25 cellular contexts compared by ENCODE assay signal in the genomic region with DNA sequence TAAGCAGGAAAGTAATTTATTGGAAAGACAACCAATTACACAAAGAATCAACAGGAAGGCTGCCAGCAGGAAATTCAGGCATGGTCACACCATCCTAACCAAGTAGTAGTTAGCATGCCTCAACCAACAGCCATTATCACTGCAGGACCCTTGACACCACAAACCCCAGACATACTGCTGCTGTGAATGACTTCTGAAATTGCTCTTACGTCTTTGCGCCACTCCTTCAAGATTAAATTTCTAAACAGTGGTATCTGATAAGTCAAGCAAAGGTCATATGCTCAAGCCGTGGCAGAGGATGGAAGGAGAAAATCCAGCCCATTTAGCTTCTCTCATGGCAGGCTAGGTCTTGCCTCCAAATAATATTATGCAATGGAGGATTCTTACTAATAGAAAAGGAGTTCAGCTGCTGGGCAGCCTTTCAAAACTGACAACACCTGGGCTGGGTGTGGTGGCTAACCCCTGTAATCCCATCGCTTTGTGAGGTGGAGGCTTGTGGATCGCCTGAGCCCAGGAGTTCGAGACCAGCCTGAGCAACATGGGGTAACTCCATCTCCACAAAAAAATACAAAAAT. TPM values are rescaled to one million over a fixed set of nuclear protein-coding genes. Genes with fewer than 3 reads are reported as not detected.
DNase-seq lines count a peak whose midpoint lies in the region; ATAC-seq and TF ChIP-seq lines count a peak whose summit lies in the region.
"Had no signal": no experiment of that assay in that cellular context is flagged by ENCODE, and none has a peak within 500 bp of the region (broad histone marks: within the 10 kb centered on the region; RNA-seq: fewer than 3 reads in every experiment).

No MANE protein-coding gene starts in this region.

- CTCF ChIA-PET in activated CD4-positive, alpha-beta memory T cell treated with anti-CD3 and anti-CD28 coated beads for 36 hours (lab: Charles Lee), result interaction anchor here (1.3 to 1.6 kb wide), 4 partner anchors 11 to 290 kb away, joined by 3 to 7 read pairs (median 4); no protein-coding TSS in a partner anchor

- peaks cover 3% of the 10 kb centered on the region for H3K9me3 Mint-ChIP-seq in activated CD4-positive, alpha-beta T cell treated with anti-CD3 and anti-CD28 coated beads, Interleukin-2, amount 10 ng/mL, durations not matched to agents 24 days and 14 days
- H3K9me3 Mint-ChIP-seq in activated CD4-positive, alpha-beta memory T cell treated with anti-CD3 and anti-CD28 coated beads for 36 hours, result no peaks in the 10 kb centered on the region
- H3K9me3 Mint-ChIP-seq: activated naive CD8-positive, alpha-beta T cell treated with anti-CD3 and anti-CD28 coated beads, Interleukin-2, amount 10 ng/mL, durations not matched to agents 7 days and 5 days; activated T-helper 2 cell treated with anti-CD3 and anti-CD28 coated beads, Interferon-gamma antibody, Interleukin-2, Interleukin-4, amounts not matched to agents 10 μg/mL and 5 μg/mL and 100 μg/mL, durations not matched to agents 14 hours and 24 hours and 36 hours; GM23338; IgD-negative memory B cell had no signal

- H3K9me3 ChIP-seq in esophagus squamous epithelium (no peaks in the 10 kb centered on the region), Peyer's patch (no peaks in the 10 kb centered on the region)
- H3K9me3 ChIP-seq: pancreas, tibial artery had no signal

- TF ChIP-seq POLR2A in esophagus squamous epithelium (IDR thresholded peaks at IDR 0.05), result no peak
- TF ChIP-seq POLR2A in Peyer's patch (IDR thresholded peaks at IDR 0.05), result no peak

- ATAC-seq in HG02759 (IDR thresholded peaks at IDR 0.05; ENCODE audit: unreplicated experiment), result no peak
- ATAC-seq: GM23338, pancreas had no signal

- H3K4me1 ChIP-seq in esophagus squamous epithelium, result peaks cover 9 to 60% (median 21%) of the 10 kb centered on the region in 3 donors
- peaks cover 0 to 19% (median 0%) of the 10 kb centered on the region in 4 donors for H3K4me1 ChIP-seq in Peyer's patch

- DNase-seq in activated CD4-positive, alpha-beta T cell treated with anti-CD3 and anti-CD28 coated beads, Interleukin-2, amount 10 ng/mL, durations not matched to agents 24 days and 14 days, result no peak
- DNase-seq in activated CD4-positive, alpha-beta T cell treated with anti-CD3 and anti-CD28 coated beads, Interleukin-2, amount 50 U/mL, for 4 hours, result no peak
- DNase-seq in H4 (ENCODE audit: low spot score) (peak; percentile 55), esophagus squamous epithelium (lab: John Stamatoyannopoulos, UW) (no peak), amygdala (lab: John Stamatoyannopoulos, UW) (no peak), Peyer's patch (no peak)
- DNase-seq in activated CD4-positive, alpha-beta memory T cell treated with anti-CD3 and anti-CD28 coated beads for 36 hours, result no peak
- DNase-seq: 8988T; activated naive CD8-positive, alpha-beta T cell treated with anti-CD3 and anti-CD28 coated beads, Interleukin-2, amount 10 ng/mL, durations not matched to agents 7 days and 5 days; dermis blood vessel endothelial cell; kidney; NCI-H1105; NCI-H2029; NCI-H2227 treated with DMSO at 0.1 percent for 48 hours; NCI-H748 treated with DMSO at 0.1 percent for 48 hours; pancreas; retina; tibial artery had no signal

- intact Hi-C loops in activated CD4-positive, alpha-beta T cell treated with anti-CD3 and anti-CD28 coated beads, Interleukin-2, amount 10 ng/mL, durations not matched to agents 24 days and 14 days (cut with micrococcal nuclease), result loop anchor here (5.0 to 10.0 kb wide), 3 partner anchors 32 to 72 kb away; no protein-coding TSS in a partner anchor
- intact Hi-C loops in activated CD4-positive, alpha-beta memory T cell treated with anti-CD3 and anti-CD28 coated beads for 36 hours (cut with micrococcal nuclease), result loop anchor here (1.0 to 2.0 kb wide), 5 partner anchors 14 to 184 kb away; no protein-coding TSS in a partner anchor
- intact Hi-C loops in esophagus squamous epithelium (cut with DNase I), result no loop called here

- H3K36me3 ChIP-seq in esophagus squamous epithelium (no peaks in the 10 kb centered on the region), Peyer's patch (no peaks in the 10 kb centered on the region)
- H3K36me3 ChIP-seq: pancreas, tibial artery had no signal

- peaks cover 64% of the 10 kb centered on the region for H3K4me1 Mint-ChIP-seq in activated CD4-positive, alpha-beta T cell treated with anti-CD3 and anti-CD28 coated beads, Interleukin-2, amount 10 ng/mL, durations not matched to agents 24 days and 14 days
- H3K4me1 Mint-ChIP-seq in activated CD4-positive, alpha-beta memory T cell treated with anti-CD3 and anti-CD28 coated beads for 36 hours (ENCODE audit: low read depth), result peaks cover 69% of the 10 kb centered on the region

- POLR2A ChIA-PET in activated CD4-positive, alpha-beta memory T cell treated with anti-CD3 and anti-CD28 coated beads for 36 hours (lab: Charles Lee), result interaction anchor here (0.9 to 1.8 kb wide), 9 partner anchors 8 to 469 kb away, joined by 3 to 7 read pairs (median 4); no protein-coding TSS in a partner anchor

- TF ChIP-seq CTCF in esophagus squamous epithelium (IDR thresholded peaks at IDR 0.05) (no peak), Peyer's patch (IDR thresholded peaks at IDR 0.05) (no peak)

- H3K4me3 ChIP-seq in esophagus squamous epithelium (no peak overlapping the region), Peyer's patch (no peak overlapping the region)
- H3K4me3 ChIP-seq: GM23338, pancreas, SK-N-MC, skin epidermis, tibial artery had no signal

- H3K27ac Mint-ChIP-seq in activated CD4-positive, alpha-beta T cell treated with anti-CD3 and anti-CD28 coated beads, Interleukin-2, amount 10 ng/mL, durations not matched to agents 24 days and 14 days, result peak overlapping the region; percentile 58
- peak overlapping the region; percentile 47 for H3K27ac Mint-ChIP-seq in activated CD4-positive, alpha-beta memory T cell treated with anti-CD3 and anti-CD28 coated beads for 36 hours
- H3K27ac Mint-ChIP-seq: GM23338 had no signal

- peak overlapping the region; percentile 32 for H3K4me3 Mint-ChIP-seq in activated CD4-positive, alpha-beta T cell treated with anti-CD3 and anti-CD28 coated beads, Interleukin-2, amount 10 ng/mL, durations not matched to agents 24 days and 14 days
- H3K4me3 Mint-ChIP-seq in activated CD4-positive, alpha-beta memory T cell treated with anti-CD3 and anti-CD28 coated beads for 36 hours, result no peak overlapping the region
- H3K4me3 Mint-ChIP-seq: activated naive CD8-positive, alpha-beta T cell treated with anti-CD3 and anti-CD28 coated beads, Interleukin-2, amount 10 ng/mL, durations not matched to agents 7 days and 5 days; GM23338; IgD-negative memory B cell had no signal

- H3K27me3 Mint-ChIP-seq in activated CD4-positive, alpha-beta T cell treated with anti-CD3 and anti-CD28 coated beads, Interleukin-2, amount 10 ng/mL, durations not matched to agents 24 days and 14 days, result no peaks in the 10 kb centered on the region
- no peaks in the 10 kb centered on the region for H3K27me3 Mint-ChIP-seq in activated CD4-positive, alpha-beta memory T cell treated with anti-CD3 and anti-CD28 coated beads for 36 hours
- H3K27me3 Mint-ChIP-seq: activated naive CD8-positive, alpha-beta T cell treated with anti-CD3 and anti-CD28 coated beads, Interleukin-2, amount 10 ng/mL, durations not matched to agents 7 days and 5 days; IgD-negative memory B cell had no signal

- H3K27ac ChIP-seq in esophagus squamous epithelium, result peak overlapping the region; percentile 47 to 99 (median 72)
- no peak overlapping the region for H3K27ac ChIP-seq in Peyer's patch
- H3K27ac ChIP-seq: pancreas, SK-N-MC, tibial artery had no signal

- H3K36me3 Mint-ChIP-seq in activated CD4-positive, alpha-beta T cell treated with anti-CD3 and anti-CD28 coated beads, Interleukin-2, amount 10 ng/mL, durations not matched to agents 24 days and 14 days (ENCODE audit: low read depth), result peaks cover 4% of the 10 kb centered on the region
- H3K36me3 Mint-ChIP-seq in activated CD4-positive, alpha-beta memory T cell treated with anti-CD3 and anti-CD28 coated beads for 36 hours, result peaks cover 1% of the 10 kb centered on the region
- H3K36me3 Mint-ChIP-seq: IgD-negative memory B cell had no signal

- 44 to 65% methylated on average over 6 of the region's 6 CpGs for WGBS in esophagus squamous epithelium, 2 donors

- no peaks in the 10 kb centered on the region for H3K27me3 ChIP-seq in esophagus squamous epithelium
- H3K27me3 ChIP-seq in Peyer's patch, result no peaks in the 10 kb centered on the region
- H3K27me3 ChIP-seq: pancreas, tibial artery had no signal

RNA-seq across cellular contexts. Expression of gene PTGER4, which starts 5.0 kb away (rescaled TPM):
- 49.1 and 53.0 TPM in 2 replicates for total RNA-seq in activated CD4-positive, alpha-beta T cell treated with anti-CD3 and anti-CD28 coated beads, Interleukin-2, amount 10 ng/mL, durations not matched to agents 24 days and 14 days
- 4.8 and 7.9 TPM in 2 replicates for total RNA-seq in H4 (2014; rRNA removed; shearing (Covaris generic))
- 10 to 100 TPM; 53.7 to 59.9 TPM for total RNA-seq in activated CD4-positive, alpha-beta memory T cell treated with anti-CD3 and anti-CD28 coated beads for 36 hours
- total RNA-seq in esophagus squamous epithelium (10 to 100 TPM in 2 of 4 donors, 1 to 10 TPM in 2; 7.1 to 21.9 (median 11.6) TPM), Peyer's patch (100 to 1,000 TPM in 3 of 4 donors, 10 to 100 TPM in 1; 47.9 to 134 (median 116) TPM)
- total RNA-seq: G401 had no signal

Comparison
In these comparisons a context has a peak if more than half of its experiments do, and no peak if none do; other contexts are left out.
1. H3K27ac ChIP-seq: peak in esophagus squamous epithelium (4 of 4); none in Peyer's patch (0 of 4).